ENCODE assay signal across 1 cellular context in genomic region chr1:185360714-185361113, GRCh38.
TF ChIP-seq lines count a peak whose summit lies in the region.

No MANE protein-coding gene starts in this region.

TF ChIP-seq in endothelial cell of umbilical vein, 7 proteins besides CTCF, POLR2A, EP300 and RAD21 (continued from another document):
- TF ChIP-seq, protein P1, sequence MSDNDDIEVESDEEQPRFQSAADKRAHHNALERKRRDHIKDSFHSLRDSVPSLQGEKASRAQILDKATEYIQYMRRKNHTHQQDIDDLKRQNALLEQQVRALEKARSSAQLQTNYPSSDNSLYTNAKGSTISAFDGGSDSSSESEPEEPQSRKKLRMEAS (IDR thresholded peaks at IDR 0.05; ENCODE audit: insufficient read depth, insufficient read length) = no peak
- no peak for TF ChIP-seq JUN (IDR thresholded peaks at IDR 0.05; ENCODE audit: borderline replicate concordance, insufficient read depth, insufficient read length, low read depth)
- no peak for TF ChIP-seq EZH2 (IDR thresholded peaks at IDR 0.05; ENCODE audit: borderline replicate concordance, low read depth, low read length, severe bottlenecking)
- no peak for TF ChIP-seq MYC (IDR thresholded peaks at IDR 0.05; ENCODE audit: low read depth, low read length)
- TF ChIP-seq GATA2 (IDR thresholded peaks at IDR 0.05; ENCODE audit: insufficient read depth, insufficient read length, low read depth, low read length) = no peak
